20 cellular contexts compared by ENCODE assay signal in genomic region chr16:62644030-62644812, GRCh38.
"Had no signal": no experiment of that assay in that cellular context is flagged by ENCODE, and none has a peak within 500 bp of the region (broad histone marks: within the 10 kb centered on the region; RNA-seq: fewer than 3 reads in every experiment).

No MANE protein-coding gene starts in this region.

- ATAC-seq: left lobe of liver; lower lobe of right lung; natural killer cell treated with Interleukin-12 subunit alpha and Interleukin-12 subunit beta and Interleukin-15 and Interleukin-18, amount 100 ng/mL, for 72 hours; pancreas; right lobe of liver; stimulated activated effector memory CD8-positive, alpha-beta T cell treated with anti-CD3 and anti-CD28 coated beads, Interleukin-12 subunit alpha, Interleukin-12 subunit beta, amount 100 ng/mL, for 72 hours; stimulated activated naive CD8-positive, alpha-beta T cell treated with anti-CD3 and anti-CD28 coated beads, Interleukin-15, Interleukin-2, amounts not matched to agents 100 U/mL and 50 U/mL, for 24 hours had no signal

- DNase-seq: cortex of kidney; dorsolateral prefrontal cortex; effector CD8-positive, alpha-beta T cell; foreskin melanocyte; head of caudate nucleus; hypothalamus; kidney glomerular epithelial cell; lower lobe of right lung; occipital lobe; right lobe of liver; stimulated activated CD4-positive, alpha-beta T cell treated with anti-CD3 and anti-CD28 coated beads, Interleukin-4, amount 100 ng/mL, for 1 hour; stimulated activated CD8-positive, alpha-beta memory T cell treated with anti-CD3 and anti-CD28 coated beads, Interleukin-4, amount 100 ng/mL, for 48 hours; stimulated activated naive CD8-positive, alpha-beta T cell treated with anti-CD3 and anti-CD28 coated beads, Interleukin-15, Interleukin-2, amounts not matched to agents 100 U/mL and 50 U/mL, for 24 hours; thyroid gland had no signal

- H3K9me3 ChIP-seq: pancreas, right lobe of liver, thyroid gland had no signal

- H3K36me3 ChIP-seq: lower lobe of right lung, neural progenitor cell, pancreas, right lobe of liver, suprapubic skin, thyroid gland had no signal

- H3K4me1 ChIP-seq: lower lobe of right lung, neural progenitor cell, pancreas, right lobe of liver, suprapubic skin, thyroid gland had no signal

- H3K27ac ChIP-seq: dorsolateral prefrontal cortex, lower lobe of right lung, neural progenitor cell, pancreas, right lobe of liver, suprapubic skin, thyroid gland had no signal

- H3K27me3 ChIP-seq: dorsolateral prefrontal cortex, neural progenitor cell, pancreas, right lobe of liver, suprapubic skin, thyroid gland had no signal

- H3K4me3 ChIP-seq: dorsolateral prefrontal cortex, lower lobe of right lung, neural progenitor cell, pancreas, right lobe of liver, suprapubic skin, thyroid gland had no signal
